11 cellular contexts compared by ENCODE assay signal in the genomic region with DNA sequence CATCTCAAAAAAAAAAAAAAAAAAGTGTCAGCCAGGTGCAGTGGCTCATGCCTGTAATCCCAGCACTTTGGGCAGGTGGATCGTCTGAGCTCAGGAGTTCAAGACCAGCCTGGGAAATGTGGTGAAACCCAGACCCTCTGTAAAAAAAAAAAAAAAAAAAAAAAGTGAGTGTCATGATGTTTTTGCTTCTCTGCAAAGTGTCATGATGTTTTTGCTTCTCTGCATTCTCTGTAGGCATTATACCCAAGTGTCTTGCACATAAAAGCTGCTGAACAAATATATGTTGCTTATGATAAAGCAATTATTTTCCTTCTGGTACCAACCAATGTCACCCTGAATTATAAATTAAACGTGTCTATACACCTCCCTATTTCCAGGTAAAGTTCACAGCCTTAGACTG. TPM values are rescaled to one million over a fixed set of nuclear protein-coding genes. Genes with fewer than 3 reads are reported as not detected.
DNase-seq lines count a peak whose midpoint lies in the region; ATAC-seq, FAIRE-seq and TF ChIP-seq lines count a peak whose summit lies in the region.
"Had no signal": no experiment of that assay in that cellular context is flagged by ENCODE, and none has a peak within 500 bp of the region (broad histone marks: within the 10 kb centered on the region; RNA-seq: fewer than 3 reads in every experiment).

No MANE protein-coding gene starts in this region.

- dilution Hi-C loops in keratinocyte (cut with MboI; ENCODE audit: extremely low pct_ligation_motif_present, low sequenced_read_pairs): loop anchor here (25.0 kb wide), 1 partner anchor 362 kb away; no protein-coding TSS in a partner anchor

- H3K27me3 ChIP-seq in BLaER1 treated with 17β-estradiol and CSF1 and Interleukin-3, amounts not matched to agents 10 nM and 100 nM: no peaks in the 10 kb centered on the region
- no peaks in the 10 kb centered on the region for H3K27me3 ChIP-seq in keratinocyte (ENCODE audit: control insufficient read depth, extremely low read depth, insufficient read depth, low read length)

- H3K27ac Mint-ChIP-seq in HFFc6: peak overlapping the region; percentile 55; the same call in 1 of the 2 replicates
- peak overlapping the region; percentile 96 for H3K27ac Mint-ChIP-seq in activated T-helper 17 cell treated with anti-CD3 and anti-CD28 coated beads, Interleukin-2, amount 50 U/mL, for 72 hours

- H3K4me2 ChIP-seq in BLaER1 treated with 17β-estradiol and CSF1 and Interleukin-3, amounts not matched to agents 10 nM and 100 nM: peak overlapping the region; percentile 67 to 96 (median 91)
- H3K4me2 ChIP-seq in keratinocyte (ENCODE audit: control insufficient read depth, extremely low read depth, insufficient read depth, low read depth, low read length): peak overlapping the region; percentile 98

- H2AFZ ChIP-seq in keratinocyte (ENCODE audit: control insufficient read depth, low read length): no peak overlapping the region

- peaks cover 5 to 45% (median 12%) of the 10 kb centered on the region in 11 experiments; a peak in 16 of 22 replicates for H3K36me3 ChIP-seq in BLaER1 treated with 17β-estradiol and CSF1 and Interleukin-3, amounts not matched to agents 10 nM and 100 nM
- peaks cover 0 to 3% of the 10 kb centered on the region in 2 experiments for H3K36me3 ChIP-seq in keratinocyte (ENCODE audit: control insufficient read depth in 2 of 2, extremely low read depth in 1 of 2, insufficient read depth in 2 of 2, low read length in 2 of 2)

- H3K27me3 Mint-ChIP-seq in HFFc6 (ENCODE audit: insufficient read depth): peaks cover 2% of the 10 kb centered on the region; the same call in 1 of the 2 replicates
- no peaks in the 10 kb centered on the region for H3K27me3 Mint-ChIP-seq in activated T-helper 17 cell treated with anti-CD3 and anti-CD28 coated beads, Interleukin-2, amount 50 U/mL, for 72 hours

- DNase-seq in HFFc6 (no peak), keratinocyte (ENCODE audit: low read depth, low spot score) (no peak), NCI-H82 treated with DMSO at 0.1 percent for 48 hours (lab: John Stamatoyannopoulos, UW; ENCODE audit: unreplicated experiment) (no peak), NCI-H526 (lab: John Stamatoyannopoulos, UW) (no peak), D341Med (ENCODE audit: low spot score) (no peak), NCI-H446 (lab: John Stamatoyannopoulos, UW) (no peak)
- DNase-seq: activated gamma-delta T cell treated with Interleukin-2 at 50 U/mL for 16 hours had no signal

- H3K9me3 Mint-ChIP-seq in HFFc6: no peaks in the 10 kb centered on the region
- no peaks in the 10 kb centered on the region for H3K9me3 Mint-ChIP-seq in activated T-helper 17 cell treated with anti-CD3 and anti-CD28 coated beads, Interleukin-2, amount 50 U/mL, for 72 hours

- TF ChIP-seq CTCF in HFFc6 (IDR thresholded peaks at IDR 0.05) (no peak), keratinocyte (optimal IDR thresholded peaks at IDR 0.05 in 1 of 3, IDR thresholded peaks at IDR 0.05 in 1 of 3, conservative IDR thresholded peaks at IDR 0.05 in 1 of 3; ENCODE audit: extremely low read depth in 1 of 3, insufficient read depth in 2 of 3, low read length in 3 of 3) (no peak)

- H3K27ac ChIP-seq in BLaER1 treated with 17β-estradiol and CSF1 and Interleukin-3, amounts not matched to agents 10 nM and 100 nM: no peak overlapping the region
- H3K27ac ChIP-seq in keratinocyte (ENCODE audit: control insufficient read depth, insufficient read depth, low read length): peak overlapping the region; percentile 93

- peak overlapping the region in 7 of 10 experiments; percentile 75 to 94 (median 88); a peak in 12 of 20 replicates for H3K4me3 ChIP-seq in BLaER1 treated with 17β-estradiol and CSF1 and Interleukin-3, amounts not matched to agents 10 nM and 100 nM
- H3K4me3 ChIP-seq in keratinocyte (ENCODE audit: control insufficient read depth in 2 of 3, extremely low read depth in 1 of 3, insufficient read depth in 2 of 3, low read depth in 1 of 3, low read length in 3 of 3): peak overlapping the region in 2 of 3 experiments; percentile 98 to 99

- peak overlapping the region; percentile 99 for H3K4me3 Mint-ChIP-seq in HFFc6
- peak overlapping the region; percentile 89 for H3K4me3 Mint-ChIP-seq in activated T-helper 17 cell treated with anti-CD3 and anti-CD28 coated beads, Interleukin-2, amount 50 U/mL, for 72 hours

- no peaks in the 10 kb centered on the region for H3K9me3 ChIP-seq in BLaER1 treated with 17β-estradiol and CSF1 and Interleukin-3, amounts not matched to agents 10 nM and 100 nM (replicated peaks in 1 of 11)
- no peaks in the 10 kb centered on the region for H3K9me3 ChIP-seq in keratinocyte (ENCODE audit: control insufficient read depth, low read depth, low read length)

- peak overlapping the region in 4 of 11 experiments; percentile 83 to 93 (median 91); a peak in 4 of 22 replicates for H3K9ac ChIP-seq in BLaER1 treated with 17β-estradiol and CSF1 and Interleukin-3, amounts not matched to agents 10 nM and 100 nM
- H3K9ac ChIP-seq in keratinocyte (ENCODE audit: control insufficient read depth, extremely low read depth, insufficient read depth, low read length): no peak overlapping the region

- peaks cover 0 to 55% (median 10%) of the 10 kb centered on the region in 11 experiments; a peak in 9 of 22 replicates for H4K20me1 ChIP-seq in BLaER1 treated with 17β-estradiol and CSF1 and Interleukin-3, amounts not matched to agents 10 nM and 100 nM
- no peaks in the 10 kb centered on the region for H4K20me1 ChIP-seq in keratinocyte (ENCODE audit: control insufficient read depth, extremely low read depth, insufficient read depth, low read length)

- no peak for ATAC-seq in activated T-helper 17 cell treated with anti-CD3 and anti-CD28 coated beads, Interleukin-2, amount 50 U/mL, for 72 hours (replicated peaks)

- H3K4me1 Mint-ChIP-seq in HFFc6 (ENCODE audit: low read depth): peaks cover 48% of the 10 kb centered on the region
- H3K4me1 Mint-ChIP-seq in activated T-helper 17 cell treated with anti-CD3 and anti-CD28 coated beads, Interleukin-2, amount 50 U/mL, for 72 hours: peaks cover 16% of the 10 kb centered on the region

- H3K79me2 ChIP-seq in keratinocyte (ENCODE audit: control insufficient read depth, insufficient read depth, low read length): peaks cover 54% of the 10 kb centered on the region

- FAIRE-seq in keratinocyte (lab: Jason Lieb, UNC): no peak

- H3K36me3 Mint-ChIP-seq in HFFc6 (ENCODE audit: low read depth): peaks cover 18% of the 10 kb centered on the region
- H3K36me3 Mint-ChIP-seq in activated T-helper 17 cell treated with anti-CD3 and anti-CD28 coated beads, Interleukin-2, amount 50 U/mL, for 72 hours (ENCODE audit: low read depth): peaks cover 36% of the 10 kb centered on the region

- no peaks in the 10 kb centered on the region for H3K9me1 ChIP-seq in keratinocyte (ENCODE audit: control insufficient read depth, extremely low read depth, insufficient read depth, low read length)

- H3K4me1 ChIP-seq in BLaER1 treated with 17β-estradiol and CSF1 and Interleukin-3, amounts not matched to agents 10 nM and 100 nM: peaks cover 21 to 41% (median 34%) of the 10 kb centered on the region in 10 experiments
- H3K4me1 ChIP-seq in keratinocyte (ENCODE audit: control insufficient read depth, extremely low read depth, insufficient read depth, low read length): peaks cover 24% of the 10 kb centered on the region

RNA-seq across cellular contexts. Expression of a gene that starts 1.7 kb away (rescaled TPM):
- 10 to 100 TPM; 21.1 to 29.5 (median 27.0) TPM for total RNA-seq in HFFc6 (2021; fragmentation: NEBNext Ultra II Directional; extraction: Animal tissue kit (Norgen Biotek cat#: 25700))
- total RNA-seq in activated T-helper 17 cell treated with anti-CD3 and anti-CD28 coated beads, Interleukin-2, amount 50 U/mL, for 72 hours: 10 to 100 TPM; 33.4 to 41.9 TPM
- 47.5 to 53.6 TPM (median 50.5 TPM) in 3 replicates for polyA plus RNA-seq in keratinocyte
- polyA plus RNA-seq in keratinocyte (2011; ENCODE audit: low read depth): 30.2 TPM
- 52.9 and 66.8 TPM in 2 replicates for polyA plus RNA-seq in keratinocyte (2011; cell fraction: cytosol; rRNA removed)
- polyA plus RNA-seq in keratinocyte (2011; cell fraction: nucleus; rRNA removed): 86.1 and 94.6 TPM in 2 replicates
- polyA plus RNA-seq in keratinocyte (2012; ENCODE audit: low replicate concordance): 50.4 and 54.0 TPM in 2 replicates
- polyA minus RNA-seq in keratinocyte: 56.5 to 87.7 TPM (median 72.0 TPM) in 3 replicates
- polyA minus RNA-seq in keratinocyte (2011; cell fraction: cytosol; rRNA and poly(A)+ RNA removed): 34.0 TPM
- polyA minus RNA-seq in keratinocyte (2011; cell fraction: nucleus; rRNA and poly(A)+ RNA removed): 44.4 and 74.8 TPM in 2 replicates

RNA-seq across cellular contexts. Expression of a gene that starts 58.1 kb away (rescaled TPM):
- total RNA-seq in HFFc6 (2021; fragmentation: NEBNext Ultra II Directional; extraction: Animal tissue kit (Norgen Biotek cat#: 25700)): not detected
- total RNA-seq in activated T-helper 17 cell treated with anti-CD3 and anti-CD28 coated beads, Interleukin-2, amount 50 U/mL, for 72 hours: not detected
- not detected in 3 replicates for polyA plus RNA-seq in keratinocyte
- polyA plus RNA-seq in keratinocyte (2011; ENCODE audit: low read depth): not detected
- not detected in 2 replicates for polyA plus RNA-seq in keratinocyte (2011; cell fraction: cytosol; rRNA removed)
- polyA plus RNA-seq in keratinocyte (2011; cell fraction: nucleus; rRNA removed): not detected in 2 replicates
- not detected in 2 replicates for polyA plus RNA-seq in keratinocyte (2012; ENCODE audit: low replicate concordance)
- not detected in 3 replicates for polyA minus RNA-seq in keratinocyte
- not detected for polyA minus RNA-seq in keratinocyte (2011; cell fraction: cytosol; rRNA and poly(A)+ RNA removed)
- polyA minus RNA-seq in keratinocyte (2011; cell fraction: nucleus; rRNA and poly(A)+ RNA removed): not detected in 2 replicates
- total RNA-seq: liver, skeletal muscle tissue had no signal
- polyA plus RNA-seq: liver had no signal
